Comparison of ENCODE assay signal across 22 cellular contexts in the genomic region with DNA sequence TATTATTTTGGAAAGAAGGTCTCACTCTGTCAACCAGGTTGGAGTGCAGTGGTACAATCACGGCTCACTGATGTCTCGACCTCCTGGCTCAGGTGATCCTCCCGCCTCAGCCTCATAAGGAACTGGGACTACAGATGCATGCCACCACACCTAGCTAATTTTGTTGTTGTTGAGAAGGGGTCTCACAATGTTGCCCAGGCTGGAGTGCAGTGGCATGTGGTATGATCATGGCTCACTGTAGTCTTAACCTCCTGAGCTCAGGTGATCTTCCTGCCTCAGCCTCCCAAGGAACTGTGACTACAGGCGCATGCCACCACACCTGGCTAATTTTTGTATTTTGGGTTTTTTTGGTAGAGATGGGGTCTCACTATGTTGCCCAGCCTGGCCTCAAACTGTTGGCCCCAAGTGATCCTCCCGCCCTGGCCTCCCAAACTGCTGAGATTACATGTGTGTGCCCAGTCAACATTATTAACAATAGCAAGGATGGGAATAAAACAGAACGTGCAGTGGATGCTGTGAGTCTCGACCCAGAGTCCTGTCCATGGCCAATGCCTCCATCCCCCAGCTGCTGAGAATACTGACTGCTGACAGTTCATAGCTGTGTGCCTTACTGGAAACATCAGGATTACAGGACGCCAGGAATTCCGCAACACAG. TPM values are rescaled to one million over a fixed set of nuclear protein-coding genes. Genes with fewer than 3 reads are reported as not detected.
"Had no signal": no experiment of that assay in that cellular context is flagged by ENCODE, and none has a peak within 500 bp of the region (broad histone marks: within the 10 kb centered on the region; RNA-seq: fewer than 3 reads in every experiment).

No MANE protein-coding gene starts in this region.

- H3K9ac ChIP-seq: SK-N-SH had no signal

- ATAC-seq: heart right ventricle, left ventricle myocardium superior, psoas muscle, right cardiac atrium had no signal

- H3K4me3 Mint-ChIP-seq: memory B cell; T-helper 2 cell treated with Interferon-gamma antibody and Interleukin-4, amounts not matched to agents 5 μg/mL and 100 μg/mL, for 36 hours had no signal

- H3K9me3 Mint-ChIP-seq: T-helper 2 cell treated with Interferon-gamma antibody and Interleukin-4, amounts not matched to agents 5 μg/mL and 100 μg/mL, for 36 hours had no signal

- H3K9me3 ChIP-seq: esophagus squamous epithelium, ovary, psoas muscle, SK-N-SH had no signal

- H3K27ac ChIP-seq: esophagus squamous epithelium, heart right ventricle, ovary, psoas muscle, skin epidermis had no signal

- H3K4me3 ChIP-seq: esophagus squamous epithelium, heart right ventricle, ovary, psoas muscle, skin epidermis had no signal

- H3K4me2 ChIP-seq: SK-N-SH had no signal

- H3K36me3 Mint-ChIP-seq: memory B cell had no signal

- H3K27ac Mint-ChIP-seq: memory B cell; T-helper 2 cell treated with Interferon-gamma antibody and Interleukin-4, amounts not matched to agents 5 μg/mL and 100 μg/mL, for 36 hours had no signal

- DNase-seq: activated gamma-delta T cell treated with Interleukin-2 at 50 U/mL for 16 hours; effector CD8-positive, alpha-beta T cell; esophagus squamous epithelium; heart right ventricle; kidney glomerular epithelial cell; left ventricle myocardium superior; ovary; psoas muscle; right cardiac atrium; SK-N-SH; stimulated activated CD4-positive, alpha-beta T cell treated with anti-CD3 and anti-CD28 coated beads, Interleukin-15, amount 100 ng/mL, for 24 hours; stimulated activated CD4-positive, alpha-beta T cell treated with anti-CD3 and anti-CD28 coated beads, Interleukin-4, amount 100 ng/mL, for 1 hour had no signal

- H3K36me3 ChIP-seq: esophagus squamous epithelium, heart right ventricle, ovary had no signal

- H3K4me1 ChIP-seq: esophagus squamous epithelium, heart right ventricle, psoas muscle had no signal

- H3K27me3 Mint-ChIP-seq: memory B cell had no signal

- H3K27me3 ChIP-seq: esophagus squamous epithelium, heart right ventricle, ovary had no signal

RNA-seq across cellular contexts. Expression of gene MBD3L3, which starts 5.4 kb away (rescaled TPM):
- total RNA-seq: astrocyte, bronchial epithelial cell, cerebellum, esophagus squamous epithelium, heart right ventricle, left ventricle myocardium superior, mononuclear cell, ovary, psoas muscle, right cardiac atrium, ureter had no signal
- polyA plus RNA-seq: adipose tissue, heart right ventricle, ovary, psoas muscle, right cardiac atrium had no signal

RNA-seq across cellular contexts. Expression of gene MBD3L2, which starts 14.8 kb away (rescaled TPM):
- total RNA-seq: bronchial epithelial cell, cerebellum, esophagus squamous epithelium, heart right ventricle, left ventricle myocardium superior, mononuclear cell, ovary, psoas muscle, right cardiac atrium, ureter had no signal
- polyA plus RNA-seq: adipose tissue, heart right ventricle, ovary, psoas muscle, right cardiac atrium had no signal

RNA-seq across cellular contexts. Expression of gene MBD3L4, which starts 23.9 kb away (rescaled TPM):
- total RNA-seq: astrocyte, bronchial epithelial cell, cerebellum, esophagus squamous epithelium, heart right ventricle, left ventricle myocardium superior, mononuclear cell, ovary, psoas muscle, right cardiac atrium, ureter had no signal
- polyA plus RNA-seq: adipose tissue, heart right ventricle, ovary, psoas muscle, right cardiac atrium, SK-N-SH, thymus had no signal

RNA-seq across cellular contexts. Expression of gene MBD3L5, which starts 33.5 kb away (rescaled TPM):
- total RNA-seq: astrocyte, bronchial epithelial cell, cerebellum, esophagus squamous epithelium, heart right ventricle, left ventricle myocardium superior, mononuclear cell, ovary, psoas muscle, right cardiac atrium, ureter had no signal
- polyA plus RNA-seq: adipose tissue, heart right ventricle, ovary, psoas muscle, right cardiac atrium, SK-N-SH had no signal
